Comparison of ENCODE assay signal across 8 cellular contexts in genomic region chr9:77456829-77457437, GRCh38.
A peak's percentile ranks its signal among the peaks of the same experiment; 100 is the strongest.
DNase-seq lines count a peak whose midpoint lies in the region; ATAC-seq lines count a peak whose summit lies in the region.

No MANE protein-coding gene starts in this region.

- H3K9me3 Mint-ChIP-seq in CD4-positive, alpha-beta memory T cell = no peaks in the 10 kb centered on the region
- no peaks in the 10 kb centered on the region for H3K9me3 Mint-ChIP-seq in activated CD4-positive, alpha-beta memory T cell treated with anti-CD3 and anti-CD28 coated beads for 36 hours
- H3K9me3 Mint-ChIP-seq in memory B cell = no peaks in the 10 kb centered on the region

- H3K4me1 ChIP-seq in CD4-positive, alpha-beta memory T cell (ENCODE audit: insufficient read depth, low read length) = no peaks in the 10 kb centered on the region

- H3K27me3 Mint-ChIP-seq in CD4-positive, alpha-beta memory T cell = peaks cover 0 to 1% of the 10 kb centered on the region in 2 donors
- H3K27me3 Mint-ChIP-seq in activated CD4-positive, alpha-beta memory T cell treated with anti-CD3 and anti-CD28 coated beads for 36 hours = no peaks in the 10 kb centered on the region
- H3K27me3 Mint-ChIP-seq in memory B cell = peaks cover 10% of the 10 kb centered on the region

- no peaks in the 10 kb centered on the region for H3K27me3 ChIP-seq in CD4-positive, alpha-beta memory T cell (ENCODE audit: insufficient read depth, low read length)

- H3K36me3 ChIP-seq in CD4-positive, alpha-beta memory T cell (ENCODE audit: insufficient read depth, low read length) = no peaks in the 10 kb centered on the region

- peak; percentile 65 to 74 (median 72) for DNase-seq in CD4-positive, alpha-beta memory T cell
- DNase-seq in NCI-H526 (lab: John Stamatoyannopoulos, UW) (peak; percentile 19 to 77), memory B cell (ENCODE audit: low spot score in 2 of 2) (peak; percentile 69 to 72)
- DNase-seq in activated CD4-positive, alpha-beta memory T cell treated with anti-CD3 and anti-CD28 coated beads for 36 hours = peak; percentile 91
- peak; percentile 59 for DNase-seq in effector CD8-positive, alpha-beta T cell (lab: John Stamatoyannopoulos, UW)
- peak; percentile 68 to 79 for DNase-seq in stimulated activated CD8-positive, alpha-beta memory T cell treated with anti-CD3 and anti-CD28 coated beads, Interleukin-2, amount 100 ng/mL, for 48 hours (ENCODE audit: low read depth in 2 of 2)

- no peak overlapping the region for H3K4me3 Mint-ChIP-seq in CD4-positive, alpha-beta memory T cell
- no peak overlapping the region for H3K4me3 Mint-ChIP-seq in activated CD4-positive, alpha-beta memory T cell treated with anti-CD3 and anti-CD28 coated beads for 36 hours
- no peak overlapping the region for H3K4me3 Mint-ChIP-seq in memory B cell

- H3K27ac ChIP-seq in CD4-positive, alpha-beta memory T cell (ENCODE audit: low read depth, low read length) = no peak overlapping the region

- H3K9me3 ChIP-seq in CD4-positive, alpha-beta memory T cell (ENCODE audit: control insufficient read depth in 1 of 2, low read length in 2 of 2) = no peaks in the 10 kb centered on the region

- intact Hi-C loops in CD4-positive, alpha-beta memory T cell (cut with micrococcal nuclease) = loop anchor here (1.0 to 10.0 kb wide), 6 partner anchors 24 to 664 kb away; no protein-coding TSS in a partner anchor
- intact Hi-C loops in activated CD4-positive, alpha-beta memory T cell treated with anti-CD3 and anti-CD28 coated beads for 36 hours (cut with micrococcal nuclease) = loop anchor here (1.0 to 10.0 kb wide), 5 partner anchors 190 to 758 kb away; partner anchors contain the start of genes GNA14 and GNAQ

- H3K4me3 ChIP-seq in CD4-positive, alpha-beta memory T cell (ENCODE audit: low read length in 2 of 2) = no peak overlapping the region

- POLR2A ChIA-PET in CD4-positive, alpha-beta memory T cell (lab: Charles Lee; ENCODE audit: partially characterized antibody) = interaction anchor here (0.6 to 1.1 kb wide), 2 partner anchors 657 to 1298 kb away, joined by 3 to 5 read pairs; no protein-coding TSS in a partner anchor
- POLR2A ChIA-PET in activated CD4-positive, alpha-beta memory T cell treated with anti-CD3 and anti-CD28 coated beads for 36 hours (lab: Charles Lee) = interaction anchor here (0.6 kb wide), 1 partner anchor 20 kb away, joined by 3 read pairs; no protein-coding TSS in a partner anchor

- ATAC-seq in GM19328 (IDR thresholded peaks at IDR 0.05; ENCODE audit: unreplicated experiment) (peak; percentile 55), HG03439 (IDR thresholded peaks at IDR 0.05; ENCODE audit: unreplicated experiment) (peak; percentile 79), memory B cell (ENCODE audit: low read depth) (peak; percentile 63)

- peaks cover 8 to 22% (median 14%) of the 10 kb centered on the region in 4 donors for H3K4me1 Mint-ChIP-seq in CD4-positive, alpha-beta memory T cell
- peaks cover 13% of the 10 kb centered on the region for H3K4me1 Mint-ChIP-seq in activated CD4-positive, alpha-beta memory T cell treated with anti-CD3 and anti-CD28 coated beads for 36 hours (ENCODE audit: low read depth)
- peaks cover 17% of the 10 kb centered on the region for H3K4me1 Mint-ChIP-seq in memory B cell

- CTCF ChIA-PET in CD4-positive, alpha-beta memory T cell (lab: Charles Lee; ENCODE audit: partially characterized antibody) = interaction anchor here (0.7 to 8.0 kb wide), 43 partner anchors 10 to 925 kb away, joined by 3 to 107 read pairs (median 4); no protein-coding TSS in a partner anchor
- CTCF ChIA-PET in activated CD4-positive, alpha-beta memory T cell treated with anti-CD3 and anti-CD28 coated beads for 36 hours (lab: Charles Lee) = interaction anchor here (0.5 to 9.0 kb wide), 61 partner anchors 8 to 665 kb away, joined by 3 to 132 read pairs (median 4); partner anchors contain the start of gene VPS13A

- H3K36me3 Mint-ChIP-seq in CD4-positive, alpha-beta memory T cell = no peaks in the 10 kb centered on the region
- H3K36me3 Mint-ChIP-seq in activated CD4-positive, alpha-beta memory T cell treated with anti-CD3 and anti-CD28 coated beads for 36 hours = no peaks in the 10 kb centered on the region
- no peaks in the 10 kb centered on the region for H3K36me3 Mint-ChIP-seq in memory B cell

- H3K27ac Mint-ChIP-seq in CD4-positive, alpha-beta memory T cell = no peak overlapping the region
- no peak overlapping the region for H3K27ac Mint-ChIP-seq in activated CD4-positive, alpha-beta memory T cell treated with anti-CD3 and anti-CD28 coated beads for 36 hours
- H3K27ac Mint-ChIP-seq in memory B cell = no peak overlapping the region
